In genomic region chr13:98889419-98890079, GRCh38 we compare ENCODE assay signal across 1 cellular context.
TF ChIP-seq lines count a peak whose summit lies in the region.

No MANE protein-coding gene starts in this region.

TF ChIP-seq in HCT116, 20 proteins besides CTCF, POLR2A, EP300 and RAD21 (continued from another document):
- TF ChIP-seq REST (IDR thresholded peaks at IDR 0.05; ENCODE audit: low read depth) (no peak), CEBPB (IDR thresholded peaks at IDR 0.05; ENCODE audit: low read depth) (no peak), JUND (IDR thresholded peaks at IDR 0.05) (no peak), ZNF274 (IDR thresholded peaks at IDR 0.05; ENCODE audit: low read depth, low read length) (no peak), CBX3 (IDR thresholded peaks at IDR 0.05; ENCODE audit: low read depth) (no peak), SIN3A (IDR thresholded peaks at IDR 0.05; ENCODE audit: low read depth) (no peak), ZBTB33 (IDR thresholded peaks at IDR 0.05; ENCODE audit: extremely low read depth, insufficient replicate concordance, low read length) (no peak), ELF1 (IDR thresholded peaks at IDR 0.05; ENCODE audit: borderline replicate concordance, low read depth) (no peak), EGR1 (IDR thresholded peaks at IDR 0.05; ENCODE audit: low read depth) (no peak), YY1 (IDR thresholded peaks at IDR 0.05; ENCODE audit: extremely low read depth, insufficient replicate concordance, low read depth, low read length) (no peak), ATF3 (IDR thresholded peaks at IDR 0.05) (no peak), EZH2phosphoT487 (IDR thresholded peaks at IDR 0.05; ENCODE audit: borderline replicate concordance) (no peak), ZFX (IDR thresholded peaks at IDR 0.05) (no peak)
TF ChIP-seq in HCT116: peak in this region for 0.
